In the genomic region with DNA sequence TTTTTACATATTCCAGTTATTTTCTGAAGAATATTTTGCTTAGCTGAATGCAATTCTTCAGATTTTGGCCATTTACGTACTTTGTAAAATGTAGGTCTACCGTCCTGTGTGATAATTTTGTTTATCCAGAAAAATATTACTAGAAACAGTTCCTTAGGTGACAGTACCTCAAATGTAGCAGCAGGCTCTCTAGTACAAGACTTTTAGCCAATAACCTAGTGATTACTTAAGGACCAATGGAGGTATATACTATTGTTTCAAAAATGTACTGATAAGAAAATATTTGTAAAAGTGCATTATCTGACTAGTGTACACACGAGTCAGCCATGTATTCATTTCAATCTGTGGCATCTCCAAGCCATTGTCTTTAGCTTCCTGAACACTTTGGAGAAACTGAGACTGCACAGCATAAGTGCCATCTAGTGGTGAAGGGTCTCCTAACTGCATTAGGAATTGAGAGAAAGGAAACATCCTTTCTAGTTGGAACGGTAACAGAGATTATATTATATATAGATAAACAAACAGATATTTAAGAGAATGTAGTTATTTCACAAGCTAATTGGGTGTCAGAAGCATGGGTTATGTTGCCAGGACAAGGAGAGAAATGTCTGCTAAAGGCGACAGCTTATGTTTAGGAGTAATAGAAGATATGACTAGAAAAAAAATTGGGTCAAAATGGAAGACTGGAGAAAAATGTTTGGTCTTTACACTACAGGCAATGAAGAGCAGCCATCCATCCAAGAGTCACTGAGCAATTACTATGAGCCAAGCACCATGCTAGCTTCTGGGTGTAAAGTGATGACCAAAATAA, we compare ENCODE assay signal across 8 cellular contexts. TPM values are rescaled to one million over a fixed set of nuclear protein-coding genes. Genes with fewer than 3 reads are reported as not detected.
DNase-seq lines count a peak whose midpoint lies in the region; ATAC-seq and TF ChIP-seq lines count a peak whose summit lies in the region.

No MANE protein-coding gene starts in this region.

- H3K36me3 Mint-ChIP-seq in progenitor cell of endocrine pancreas (ENCODE audit: insufficient read depth), result no peaks in the 10 kb centered on the region

- H3K36me3 ChIP-seq in gastroesophageal sphincter, result no peaks in the 10 kb centered on the region

- no peaks in the 10 kb centered on the region for H3K9me3 ChIP-seq in gastroesophageal sphincter

- peaks cover 5% of the 10 kb centered on the region for H3K4me1 Mint-ChIP-seq in progenitor cell of endocrine pancreas (ENCODE audit: low read depth)

- no peak for TF ChIP-seq EP300 in gastroesophageal sphincter (IDR thresholded peaks at IDR 0.05)

- H3K27me3 ChIP-seq in gastroesophageal sphincter, result no peaks in the 10 kb centered on the region

- peak; percentile 81 to 87 (median 84) for TF ChIP-seq CTCF in gastroesophageal sphincter (IDR thresholded peaks at IDR 0.05)
- peak; percentile 91 for TF ChIP-seq CTCF in progenitor cell of endocrine pancreas (IDR thresholded peaks at IDR 0.05; ENCODE audit: unreplicated experiment)

- peaks cover 0 to 19% (median 4%) of the 10 kb centered on the region in 3 donors for H3K4me1 ChIP-seq in gastroesophageal sphincter

- H3K27me3 Mint-ChIP-seq in progenitor cell of endocrine pancreas, result no peaks in the 10 kb centered on the region

- 31 to 32% methylated on average over 5 of the region's 5 CpGs for WGBS in gastroesophageal sphincter (ENCODE audit: low coverage in 1 of 2), 2 donors

- H3K9me3 Mint-ChIP-seq in progenitor cell of endocrine pancreas (ENCODE audit: low read depth), result no peaks in the 10 kb centered on the region

- no peak overlapping the region for H3K27ac Mint-ChIP-seq in progenitor cell of endocrine pancreas

- H3K27ac ChIP-seq in gastroesophageal sphincter, result no peak overlapping the region

- no peak overlapping the region for H3K4me3 Mint-ChIP-seq in progenitor cell of endocrine pancreas (ENCODE audit: low read depth)

- no peak overlapping the region for H3K4me3 ChIP-seq in gastroesophageal sphincter

- peak; percentile 60 for ATAC-seq in GM18873 (IDR thresholded peaks at IDR 0.05; ENCODE audit: low FRiP score, unreplicated experiment)
- ATAC-seq in HG03196 (IDR thresholded peaks at IDR 0.05; ENCODE audit: unreplicated experiment), result peak; percentile 52
- ATAC-seq in gastroesophageal sphincter, result peak; percentile 61
- ATAC-seq in HG03521 (IDR thresholded peaks at IDR 0.05; ENCODE audit: unreplicated experiment), result no peak

- TF ChIP-seq POLR2A in gastroesophageal sphincter (IDR thresholded peaks at IDR 0.05), result no peak

- DNase-seq in COLO668 (lab: John Stamatoyannopoulos, UW; ENCODE audit: unreplicated experiment) (peak; percentile 4), NCI-H82 (lab: John Stamatoyannopoulos, UW) (peak; percentile 60), progenitor cell of endocrine pancreas (ENCODE audit: low spot score, unreplicated experiment) (no peak)
- DNase-seq in activated T-helper 9 cell treated with anti-CD3 and anti-CD28 coated beads, Interleukin-2, amount 50 U/mL, for 16 hours (ENCODE audit: low read depth), result peak; percentile 13

RNA-seq across cellular contexts. Expression of gene RTKN2, which starts 23.7 kb away (rescaled TPM):
- total RNA-seq in gastroesophageal sphincter (not detected), progenitor cell of endocrine pancreas (12.8 and 13.2 TPM in 2 replicates)

Comparison
In these comparisons a context has a peak if more than half of its experiments do, and no peak if none do; other contexts are left out.
1. RNA of gene RTKN2, which starts 23.7 kb away (total RNA-seq): 12.8 to 13.2 TPM in progenitor cell of endocrine pancreas; not detected in gastroesophageal sphincter; every median in the first group is over 10 times any median in the second.